Comparison of ENCODE assay signal across 11 cellular contexts in genomic region chr4:81827568-81828202, GRCh38.
DNase-seq lines count a peak whose midpoint lies in the region; ATAC-seq and TF ChIP-seq lines count a peak whose summit lies in the region.
"Had no signal": no experiment of that assay in that cellular context is flagged by ENCODE, and none has a peak within 500 bp of the region (broad histone marks: within the 10 kb centered on the region; RNA-seq: fewer than 3 reads in every experiment).

No MANE protein-coding gene starts in this region.

- intact Hi-C loops in natural killer cell (cut with micrococcal nuclease) (no loop called here), lower leg skin (cut with DNase I; ENCODE audit: low total_unique reads) (no loop called here)

- peak overlapping the region; percentile 61 for H3K4me3 Mint-ChIP-seq in natural killer cell treated with Interleukin-12 subunit alpha and Interleukin-12 subunit beta and Interleukin-15 and Interleukin-18, amount 100 ng/mL, for 72 hours
- no peak overlapping the region for H3K4me3 Mint-ChIP-seq in natural killer cell
- H3K4me3 Mint-ChIP-seq in stimulated activated naive B cell treated with anti-CD40 and anti-IgM and Interleukin-4, amounts not matched to agents 10 μg/mL and 1 μg/mL and 100 μg/mL, for 72 hours, result no peak overlapping the region

- H3K27me3 Mint-ChIP-seq in natural killer cell treated with Interleukin-12 subunit alpha and Interleukin-12 subunit beta and Interleukin-15 and Interleukin-18, amount 100 ng/mL, for 72 hours, result peaks cover 5 to 11% of the 10 kb centered on the region in 2 donors
- H3K27me3 Mint-ChIP-seq in natural killer cell (ENCODE audit: low read depth in 2 of 2), result peaks cover 3 to 12% of the 10 kb centered on the region in 2 donors
- H3K27me3 Mint-ChIP-seq in stimulated activated naive B cell treated with anti-CD40 and anti-IgM and Interleukin-4, amounts not matched to agents 10 μg/mL and 1 μg/mL and 100 μg/mL, for 72 hours, result peaks cover 0 to 5% of the 10 kb centered on the region in 2 donors

- WGBS in lower leg skin, 2 donors, result 90 to 94% methylated on average over 4 of the region's 4 CpGs

- H3K4me1 Mint-ChIP-seq in natural killer cell treated with Interleukin-12 subunit alpha and Interleukin-12 subunit beta and Interleukin-15 and Interleukin-18, amount 100 ng/mL, for 72 hours (ENCODE audit: low read depth in 2 of 2), result peaks cover 16 to 19% of the 10 kb centered on the region in 2 donors
- no peaks in the 10 kb centered on the region for H3K4me1 Mint-ChIP-seq in natural killer cell
- H3K4me1 Mint-ChIP-seq in stimulated activated naive B cell treated with anti-CD40 and anti-IgM and Interleukin-4, amounts not matched to agents 10 μg/mL and 1 μg/mL and 100 μg/mL, for 72 hours, result peaks cover 6% of the 10 kb centered on the region in 2 donors

- no peaks in the 10 kb centered on the region for H3K9me3 Mint-ChIP-seq in natural killer cell treated with Interleukin-12 subunit alpha and Interleukin-12 subunit beta and Interleukin-15 and Interleukin-18, amount 100 ng/mL, for 72 hours
- no peaks in the 10 kb centered on the region for H3K9me3 Mint-ChIP-seq in natural killer cell
- peaks cover 0 to 3% of the 10 kb centered on the region in 2 donors for H3K9me3 Mint-ChIP-seq in stimulated activated naive B cell treated with anti-CD40 and anti-IgM and Interleukin-4, amounts not matched to agents 10 μg/mL and 1 μg/mL and 100 μg/mL, for 72 hours

- TF ChIP-seq CTCF in natural killer cell (IDR thresholded peaks at IDR 0.05), result no peak
- no peak for TF ChIP-seq CTCF in GM13976 (IDR thresholded peaks at IDR 0.05; ENCODE audit: borderline replicate concordance, control extremely low read depth, extremely low read depth, insufficient read depth, missing control alignments)
- TF ChIP-seq CTCF in lower leg skin (IDR thresholded peaks at IDR 0.05), result no peak

- TF ChIP-seq POLR2A in lower leg skin (IDR thresholded peaks at IDR 0.05), result no peak

- peak; percentile 86 to 89 for ATAC-seq in natural killer cell treated with Interleukin-12 subunit alpha and Interleukin-12 subunit beta and Interleukin-15 and Interleukin-18, amount 100 ng/mL, for 72 hours
- ATAC-seq in natural killer cell (no peak), HG02610 (IDR thresholded peaks at IDR 0.05; ENCODE audit: unreplicated experiment) (peak; percentile 96), HG03558 (IDR thresholded peaks at IDR 0.05; ENCODE audit: extremely low read depth, unreplicated experiment) (peak; percentile 84)
- peak; percentile 77 to 91 for ATAC-seq in stimulated activated naive B cell treated with anti-CD40 and anti-IgM and Interleukin-4, amounts not matched to agents 10 μg/mL and 1 μg/mL and 100 μg/mL, for 72 hours (replicated peaks)
- ATAC-seq: heart right ventricle had no signal

- no peak for DNase-seq in natural killer cell treated with Interleukin-12 subunit alpha and Interleukin-12 subunit beta and Interleukin-15 and Interleukin-18, amount 100 ng/mL, for 72 hours (ENCODE audit: low spot score)
- DNase-seq in natural killer cell (no peak), GM13976 (ENCODE audit: low spot score) (no peak), lower leg skin (ENCODE audit: low spot score in 2 of 2) (no peak), NCI-H187 treated with DMSO at 0.1 percent for 48 hours (lab: John Stamatoyannopoulos, UW) (no peak)
- no peak for DNase-seq in stimulated activated naive B cell treated with anti-CD40 and anti-IgM and Interleukin-4, amounts not matched to agents 10 μg/mL and 1 μg/mL and 100 μg/mL, for 72 hours
- DNase-seq: dermis blood vessel endothelial cell, heart right ventricle, NCI-H524 treated with DMSO at 0.1 percent for 48 hours had no signal

- no peak overlapping the region for H3K4me3 ChIP-seq in lower leg skin (ENCODE audit: low read depth, poor library complexity, severe bottlenecking)
- H3K4me3 ChIP-seq: heart right ventricle had no signal

- no peaks in the 10 kb centered on the region for H3K36me3 Mint-ChIP-seq in natural killer cell treated with Interleukin-12 subunit alpha and Interleukin-12 subunit beta and Interleukin-15 and Interleukin-18, amount 100 ng/mL, for 72 hours
- H3K36me3 Mint-ChIP-seq in natural killer cell, result no peaks in the 10 kb centered on the region
- H3K36me3 Mint-ChIP-seq in stimulated activated naive B cell treated with anti-CD40 and anti-IgM and Interleukin-4, amounts not matched to agents 10 μg/mL and 1 μg/mL and 100 μg/mL, for 72 hours, result no peaks in the 10 kb centered on the region

- H3K27ac Mint-ChIP-seq in natural killer cell treated with Interleukin-12 subunit alpha and Interleukin-12 subunit beta and Interleukin-15 and Interleukin-18, amount 100 ng/mL, for 72 hours, result peak overlapping the region; percentile 50 to 71
- no peak overlapping the region for H3K27ac Mint-ChIP-seq in natural killer cell
- no peak overlapping the region for H3K27ac Mint-ChIP-seq in stimulated activated naive B cell treated with anti-CD40 and anti-IgM and Interleukin-4, amounts not matched to agents 10 μg/mL and 1 μg/mL and 100 μg/mL, for 72 hours

- in situ Hi-C loops in GM13976 (cut with MboI; ENCODE audit: low sequenced_read_pairs, unreplicated experiment), result no loop called here

Comparison
In these comparisons a context has a peak if more than half of its experiments do, and no peak if none do; other contexts are left out.
1. ATAC-seq: peak in natural killer cell treated with Interleukin-12 subunit alpha and Interleukin-12 subunit beta and Interleukin-15 and Interleukin-18, amount 100 ng/mL, for 72 hours (2 of 2), HG02610 (single experiment), HG03558 (single experiment) and stimulated activated naive B cell treated with anti-CD40 and anti-IgM and Interleukin-4, amounts not matched to agents 10 μg/mL and 1 μg/mL and 100 μg/mL, for 72 hours (2 of 2); none in natural killer cell (0 of 3).
2. H3K27ac Mint-ChIP-seq: peak in natural killer cell treated with Interleukin-12 subunit alpha and Interleukin-12 subunit beta and Interleukin-15 and Interleukin-18, amount 100 ng/mL, for 72 hours (2 of 2); none in natural killer cell (0 of 2) and stimulated activated naive B cell treated with anti-CD40 and anti-IgM and Interleukin-4, amounts not matched to agents 10 μg/mL and 1 μg/mL and 100 μg/mL, for 72 hours (single experiment).